Comparison of ENCODE assay signal across 1 cellular context in the genomic region with DNA sequence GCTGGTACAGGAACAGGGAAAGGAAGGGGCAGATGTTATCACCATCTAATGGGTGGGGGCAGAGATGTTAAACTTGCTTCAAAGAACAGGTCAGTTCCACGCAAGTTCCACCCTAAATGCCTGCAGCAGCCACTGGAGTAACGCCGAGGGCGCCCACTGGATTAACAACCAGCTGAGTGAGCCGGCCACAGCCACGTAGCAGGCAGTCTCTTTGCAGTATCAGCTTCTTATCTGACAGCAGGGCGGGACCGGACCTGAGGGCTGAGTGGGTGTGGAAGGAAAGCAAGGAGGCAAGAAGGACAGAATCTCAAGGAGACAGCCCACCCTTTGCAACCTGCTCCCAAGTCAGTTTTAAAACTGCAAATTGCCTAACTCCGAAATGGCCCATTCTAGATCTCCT.
TF ChIP-seq lines count a peak whose summit lies in the region.

No MANE protein-coding gene starts in this region.

TF ChIP-seq in IMR-90, 13 proteins besides CTCF, POLR2A, EP300 and RAD21 (continued from another document):
- TF ChIP-seq MAFK (IDR thresholded peaks at IDR 0.05; ENCODE audit: low read depth, low read length): no peak
- no peak for TF ChIP-seq RFX5 (IDR thresholded peaks at IDR 0.05; ENCODE audit: low read depth, low read length)
- TF ChIP-seq NFE2L2 (IDR thresholded peaks at IDR 0.05; ENCODE audit: low read depth, low read length): no peak
- no peak for TF ChIP-seq MXI1 (IDR thresholded peaks at IDR 0.05; ENCODE audit: borderline replicate concordance, low read depth, low read length)
- no peak for TF ChIP-seq BHLHE40 (IDR thresholded peaks at IDR 0.05; ENCODE audit: low read depth, low read length)
- no peak for TF ChIP-seq SMC3 (IDR thresholded peaks at IDR 0.05; ENCODE audit: low read depth, low read length)
- no peak for TF ChIP-seq CHD1 (IDR thresholded peaks at IDR 0.05; ENCODE audit: low read depth, low read length)
